15 cellular contexts compared by ENCODE assay signal in the genomic region with DNA sequence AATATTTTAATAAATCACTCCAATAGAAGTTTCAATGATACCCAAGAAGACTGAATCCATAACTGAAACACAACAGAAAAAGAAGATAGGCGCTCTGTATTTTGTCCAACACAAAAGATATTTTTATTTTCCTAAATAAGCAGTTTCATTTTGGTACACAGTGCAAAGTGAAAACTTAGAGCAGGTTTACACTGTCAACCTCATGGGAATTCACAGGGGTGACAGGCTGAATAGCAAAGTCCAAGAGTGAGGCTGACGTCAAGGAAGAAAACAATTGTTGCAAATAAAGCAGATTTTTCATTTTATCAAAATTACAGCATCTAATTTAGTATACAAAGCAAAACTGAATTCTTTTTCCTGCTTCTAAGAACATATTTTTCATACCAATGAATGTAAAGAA.
"Had no signal": no experiment of that assay in that cellular context is flagged by ENCODE, and none has a peak within 500 bp of the region (broad histone marks: within the 10 kb centered on the region; RNA-seq: fewer than 3 reads in every experiment).

No MANE protein-coding gene starts in this region.

- H3K9me3 Mint-ChIP-seq: effector memory CD8-positive, alpha-beta T cell; naive B cell; stimulated activated naive B cell treated with anti-CD40 and anti-IgM and Interleukin-4, amounts not matched to agents 10 μg/mL and 1 μg/mL and 100 μg/mL, for 72 hours; T-helper 2 cell treated with Interferon-gamma antibody and Interleukin-4, amounts not matched to agents 5 μg/mL and 100 μg/mL, for 36 hours had no signal

- H2AFZ ChIP-seq: parathyroid adenoma had no signal

- H3K4me3 ChIP-seq: esophagus squamous epithelium, mucosa of descending colon, SK-N-MC, thyroid gland had no signal

- H3K4me3 Mint-ChIP-seq: effector memory CD8-positive, alpha-beta T cell; naive B cell; stimulated activated naive B cell treated with anti-CD40 and anti-IgM and Interleukin-4, amounts not matched to agents 10 μg/mL and 1 μg/mL and 100 μg/mL, for 72 hours; T-helper 2 cell treated with Interferon-gamma antibody and Interleukin-4, amounts not matched to agents 5 μg/mL and 100 μg/mL, for 36 hours had no signal

- ATAC-seq: effector memory CD8-positive, alpha-beta T cell; mucosa of descending colon; sciatic nerve; stimulated activated naive B cell treated with anti-CD40 and anti-IgM and Interleukin-4, amounts not matched to agents 10 μg/mL and 1 μg/mL and 100 μg/mL, for 72 hours had no signal

- H3K27ac ChIP-seq: esophagus squamous epithelium, parathyroid adenoma, SK-N-MC, thyroid gland had no signal

- H3K27ac Mint-ChIP-seq: effector memory CD8-positive, alpha-beta T cell; stimulated activated naive B cell treated with anti-CD40 and anti-IgM and Interleukin-4, amounts not matched to agents 10 μg/mL and 1 μg/mL and 100 μg/mL, for 72 hours; T-helper 2 cell treated with Interferon-gamma antibody and Interleukin-4, amounts not matched to agents 5 μg/mL and 100 μg/mL, for 36 hours had no signal

- H3K9ac ChIP-seq: parathyroid adenoma had no signal

- FAIRE-seq: TTC549 had no signal

- DNase-seq: activated naive CD4-positive, alpha-beta T cell treated with anti-CD3 and anti-CD28 coated beads, Interleukin-2, amount 50 U/mL, for 16 hours; amniotic stem cell; effector memory CD8-positive, alpha-beta T cell; esophagus squamous epithelium; mesenchymal stem cell; mucosa of descending colon; naive B cell; stimulated activated CD4-positive, alpha-beta T cell treated with anti-CD3 and anti-CD28 coated beads, Interleukin-4, amount 100 ng/mL, for 4 hours; stimulated activated naive B cell treated with anti-CD40 and anti-IgM and Interleukin-4, amounts not matched to agents 10 μg/mL and 1 μg/mL and 100 μg/mL, for 72 hours; thyroid gland had no signal

- H3K27me3 Mint-ChIP-seq: effector memory CD8-positive, alpha-beta T cell; naive B cell; stimulated activated naive B cell treated with anti-CD40 and anti-IgM and Interleukin-4, amounts not matched to agents 10 μg/mL and 1 μg/mL and 100 μg/mL, for 72 hours had no signal

- H3K4me1 ChIP-seq: esophagus squamous epithelium, parathyroid adenoma, thyroid gland had no signal

- H3K79me2 ChIP-seq: parathyroid adenoma had no signal

- H3K9me3 ChIP-seq: esophagus squamous epithelium, mucosa of descending colon, thyroid gland had no signal

- H3K27me3 ChIP-seq: esophagus squamous epithelium, thyroid gland had no signal
